In genomic region chr3:18070944-18071343, GRCh38 we compare ENCODE assay signal across 29 cellular contexts.
"Had no signal": no experiment of that assay in that cellular context is flagged by ENCODE, and none has a peak within 500 bp of the region (broad histone marks: within the 10 kb centered on the region; RNA-seq: fewer than 3 reads in every experiment).

No MANE protein-coding gene starts in this region.

- H3K27me3 ChIP-seq: dorsolateral prefrontal cortex, esophagus muscularis mucosa, foreskin keratinocyte, gastrocnemius medialis, gastroesophageal sphincter, heart left ventricle, heart right ventricle, hepatocyte had no signal

- H3K27me3 Mint-ChIP-seq: dendritic cell treated with granulocyte-macrophage colony-stimulating factor and Interleukin-4, amounts not matched to agents 40 ng/mL and 50 ng/mL, for 4 days had no signal

- H3K4me3 ChIP-seq: coronary artery, dorsolateral prefrontal cortex, esophagus muscularis mucosa, esophagus squamous epithelium, gastrocnemius medialis, gastroesophageal sphincter, heart left ventricle, heart right ventricle, hepatocyte had no signal

- DNase-seq: cortex of kidney; dermis blood vessel endothelial cell; dorsolateral prefrontal cortex; effector CD4-positive, alpha-beta T cell; effector CD8-positive, alpha-beta T cell; effector memory CD4-positive, alpha-beta T cell; effector memory CD8-positive, alpha-beta T cell; endodermal cell; erythroblast; esophagus squamous epithelium; foreskin fibroblast; foreskin keratinocyte; foreskin melanocyte; gastrocnemius medialis; glutamatergic neuron; head of caudate nucleus; heart left ventricle; heart right ventricle; hippocampal formation had no signal

- H3K4me1 ChIP-seq: esophagus muscularis mucosa, gastrocnemius medialis, gastroesophageal sphincter had no signal

- H3K27ac ChIP-seq: coronary artery, dorsolateral prefrontal cortex, epithelial cell of prostate, esophagus muscularis mucosa, esophagus squamous epithelium, foreskin keratinocyte, gastrocnemius medialis, gastroesophageal sphincter, heart left ventricle, heart right ventricle, hepatocyte had no signal

- H3K27ac Mint-ChIP-seq: dendritic cell treated with granulocyte-macrophage colony-stimulating factor and Interleukin-4, amounts not matched to agents 40 ng/mL and 50 ng/mL, for 4 days; effector memory CD8-positive, alpha-beta T cell; endodermal cell had no signal

- H2AFZ ChIP-seq: hepatocyte had no signal

- FAIRE-seq: endometrium, endothelial cell of umbilical vein, frontal cortex had no signal

- H3K36me3 ChIP-seq: esophagus muscularis mucosa, esophagus squamous epithelium, gastrocnemius medialis, gastroesophageal sphincter, heart left ventricle, heart right ventricle had no signal

- H3K9me3 ChIP-seq: esophagus muscularis mucosa, esophagus squamous epithelium, gastrocnemius medialis, gastroesophageal sphincter, heart left ventricle, heart right ventricle had no signal

- H3K79me2 ChIP-seq: hepatocyte had no signal

- H3K4me2 ChIP-seq: hepatocyte had no signal

- ATAC-seq: effector memory CD8-positive, alpha-beta T cell; esophagus mucosa; foreskin keratinocyte; gastrocnemius medialis; gastroesophageal sphincter had no signal

- H3K9me3 Mint-ChIP-seq: effector memory CD8-positive, alpha-beta T cell; endodermal cell had no signal

- H3K4me3 Mint-ChIP-seq: dendritic cell treated with granulocyte-macrophage colony-stimulating factor and Interleukin-4, amounts not matched to agents 40 ng/mL and 50 ng/mL, for 4 days; effector memory CD8-positive, alpha-beta T cell; endodermal cell had no signal
